ENCODE assay signal across 23 cellular contexts in the genomic region with DNA sequence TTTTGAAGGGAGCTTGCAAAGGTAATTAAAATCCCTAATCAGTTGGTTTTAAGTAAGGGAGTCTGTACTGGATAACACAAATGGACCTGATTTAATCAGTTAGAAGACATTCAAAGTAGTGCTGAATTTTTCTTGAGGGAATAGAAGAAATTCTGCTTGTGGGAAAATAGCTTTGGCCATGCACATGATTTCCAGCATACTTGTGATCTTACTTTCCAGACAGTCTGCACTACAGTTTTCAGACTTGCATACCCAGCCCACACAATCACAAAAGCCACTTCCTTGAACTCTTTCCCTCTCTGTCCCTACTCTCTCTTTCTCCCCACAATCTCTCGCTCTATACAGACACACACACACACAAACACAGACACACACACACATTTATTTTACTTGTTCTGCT.
DNase-seq lines count a peak whose midpoint lies in the region; FAIRE-seq and TF ChIP-seq lines count a peak whose summit lies in the region.
"Had no signal": no experiment of that assay in that cellular context is flagged by ENCODE, and none has a peak within 500 bp of the region (broad histone marks: within the 10 kb centered on the region; RNA-seq: fewer than 3 reads in every experiment).

No MANE protein-coding gene starts in this region.

- no peaks in the 10 kb centered on the region for H3K9me3 ChIP-seq in fibroblast of lung (ENCODE audit: control insufficient read depth, insufficient read depth, low read depth, low read length)
- H3K9me3 ChIP-seq in ovary, result no peaks in the 10 kb centered on the region

- TF ChIP-seq POLR2A in ovary (IDR thresholded peaks at IDR 0.05), result no peak
- TF ChIP-seq POLR2A in GM12892 (IDR thresholded peaks at IDR 0.05; ENCODE audit: low read depth, low read length), result no peak

- no peaks in the 10 kb centered on the region for H3K4me1 ChIP-seq in fibroblast of lung (ENCODE audit: control insufficient read depth, extremely low read depth, insufficient read depth, low read length)
- no peaks in the 10 kb centered on the region for H3K4me1 ChIP-seq in ovary (ENCODE audit: insufficient read depth)

- FAIRE-seq in GM12892 (lab: Jason Lieb, UNC), result no peak
- FAIRE-seq: GM19239 had no signal

- H3K27me3 ChIP-seq in fibroblast of lung (ENCODE audit: control insufficient read depth, insufficient read depth, low read length) (no peaks in the 10 kb centered on the region), ovary (peaks cover 3% of the 10 kb centered on the region)

- TF ChIP-seq EP300 in ovary (IDR thresholded peaks at IDR 0.05), result no peak

- H3K4me2 ChIP-seq in fibroblast of lung (ENCODE audit: extremely low read depth, insufficient read depth, low read length), result no peak overlapping the region

- no peak overlapping the region for H3K27ac ChIP-seq in fibroblast of lung (ENCODE audit: insufficient read depth, low read length)
- no peak overlapping the region for H3K27ac ChIP-seq in ovary
- H3K27ac ChIP-seq: HL-60 had no signal

- no peak overlapping the region for H3K9ac ChIP-seq in fibroblast of lung (ENCODE audit: insufficient read depth, low read length)

- H3K4me3 ChIP-seq in fibroblast of lung (replicated peaks in 1 of 4; ENCODE audit: control extremely low read depth in 1 of 4, insufficient read depth in 1 of 4, low read depth in 3 of 4, low read length in 4 of 4) (no peak overlapping the region), ovary (no peak overlapping the region)

- DNase-seq in Daoy (ENCODE audit: low read depth), result peak; percentile 16
- peak; percentile 54 for DNase-seq in NCI-H2227 treated with DMSO at 0.1 percent for 48 hours (lab: John Stamatoyannopoulos, UW)
- peak; percentile 9 to 98 for DNase-seq in fibroblast of lung (ENCODE audit: low read depth in 2 of 2)
- DNase-seq in myocyte (ENCODE audit: low read depth), result peak; percentile 24
- no peak for DNase-seq in midbrain (lab: John Stamatoyannopoulos, UW)
- DNase-seq in ovary, result no peak
- no peak for DNase-seq in activated T-cell treated with anti-CD3 and anti-CD28 coated beads, Interleukin-2, amount 50 U/mL, for 1 hour
- no peak for DNase-seq in GM12892 (ENCODE audit: insufficient read length)
- DNase-seq: ACHN; activated B cell treated with CpG ODN at 0.5 μM for 24 hours; activated naive CD8-positive, alpha-beta T cell treated with anti-CD3 and anti-CD28 coated beads, Interleukin-2, amount 50 U/mL, for 24 hours; CD8-positive, alpha-beta memory T cell; DMS79 treated with DMSO at 0.1 percent for 48 hours; effector CD8-positive, alpha-beta T cell; H9; hypothalamus; NCI-H2029 treated with DMSO at 0.1 percent for 48 hours; NCI-H526 treated with DMSO at 0.1 percent for 48 hours; SHP77 treated with DMSO at 0.1 percent for 48 hours; stimulated activated CD4-positive, alpha-beta T cell treated with anti-CD3 and anti-CD28 coated beads, Interleukin-4, amount 100 ng/mL, for 1 hour; T-helper 17 cell had no signal

- no peaks in the 10 kb centered on the region for H3K79me2 ChIP-seq in fibroblast of lung (ENCODE audit: control insufficient read depth, insufficient read depth, low read length)

- intact Hi-C loops in ovary (cut with DNase I), result no loop called here

- H4K20me1 ChIP-seq in fibroblast of lung (ENCODE audit: control insufficient read depth, extremely low read depth, insufficient read depth, low read length), result no peaks in the 10 kb centered on the region

- no peak overlapping the region for H2AFZ ChIP-seq in fibroblast of lung (ENCODE audit: low read length)

- 54 to 72% (median 68%) methylated on average over 1 of the region's 1 CpG for WGBS in ovary, 3 donors

- TF ChIP-seq CTCF in fibroblast of lung (conservative IDR thresholded peaks at IDR 0.05 in 1 of 2, IDR thresholded peaks at IDR 0.05 in 1 of 2; ENCODE audit: low read depth in 1 of 2, low read length in 2 of 2), result no peak
- TF ChIP-seq CTCF in ovary (IDR thresholded peaks at IDR 0.05), result no peak

- H3K36me3 ChIP-seq in fibroblast of lung (ENCODE audit: control insufficient read depth, insufficient read depth, low read length), result no peaks in the 10 kb centered on the region
- H3K36me3 ChIP-seq in ovary, result no peaks in the 10 kb centered on the region

Comparison
In these comparisons a context has a peak if more than half of its experiments do, and no peak if none do; other contexts are left out.
1. DNase-seq: peak in Daoy (single experiment), NCI-H2227 treated with DMSO at 0.1 percent for 48 hours (single experiment), fibroblast of lung (2 of 2) and myocyte (single experiment); none in midbrain (single experiment), ovary (0 of 5), activated T-cell treated with anti-CD3 and anti-CD28 coated beads, Interleukin-2, amount 50 U/mL, for 1 hour (single experiment) and GM12892 (single experiment).